ENCODE assay signal across 2 cellular contexts in the genomic region with DNA sequence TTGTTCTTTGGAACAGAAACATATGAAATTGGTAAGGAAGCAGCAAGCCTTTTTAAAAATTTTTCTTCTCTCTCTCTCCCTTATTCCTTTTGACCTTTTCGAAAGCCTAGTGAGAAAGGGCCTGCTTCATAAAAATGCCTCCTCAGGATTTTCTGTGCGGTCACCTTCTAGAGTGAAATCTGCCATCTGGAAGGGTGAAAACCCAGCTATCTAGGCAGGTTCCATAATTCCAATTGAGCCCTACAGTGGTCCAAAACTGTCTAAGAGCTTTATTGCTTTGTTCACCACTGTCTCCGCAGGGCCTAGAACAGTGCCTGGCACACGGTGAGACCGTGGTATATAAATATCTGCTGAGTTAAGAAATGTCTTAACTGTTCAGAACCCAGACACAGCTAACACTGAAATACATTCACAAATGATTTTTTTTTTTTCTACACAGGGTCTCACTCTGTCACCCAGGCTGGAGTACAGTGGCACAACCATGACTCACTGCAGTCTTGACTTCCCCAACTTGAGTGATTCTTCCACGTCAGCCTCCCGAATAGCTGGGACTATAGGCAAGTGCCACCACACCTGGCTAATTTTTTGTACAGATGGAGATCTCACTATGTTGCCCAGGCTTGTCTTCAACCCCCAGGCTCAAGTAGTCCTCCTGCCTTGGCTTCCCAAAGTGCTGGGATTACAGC.
TF ChIP-seq lines count a peak whose summit lies in the region.

No MANE protein-coding gene starts in this region.

TF ChIP-seq in IMR-90, 13 proteins besides CTCF, POLR2A, EP300 and RAD21:
- TF ChIP-seq USF2 (IDR thresholded peaks at IDR 0.05; ENCODE audit: low read depth, low read length): no peak
- no peak for TF ChIP-seq SMC3 (IDR thresholded peaks at IDR 0.05; ENCODE audit: low read depth, low read length)
- no peak for TF ChIP-seq ELK1 (IDR thresholded peaks at IDR 0.05; ENCODE audit: borderline replicate concordance, low read depth, low read length)

TF ChIP-seq in H1, 55 proteins besides CTCF, POLR2A, EP300 and RAD21:
- TF ChIP-seq KDM4A (IDR thresholded peaks at IDR 0.05; ENCODE audit: low read depth, low read length, severe bottlenecking) (no peak), EGR1 (IDR thresholded peaks at IDR 0.05; ENCODE audit: borderline replicate concordance, low read depth, low read length) (no peak), GABPA (IDR thresholded peaks at IDR 0.05; ENCODE audit: borderline replicate concordance, insufficient read depth, low read length) (no peak), CEBPB (IDR thresholded peaks at IDR 0.05; ENCODE audit: low read depth, low read length) (no peak), SAP30 (IDR thresholded peaks at IDR 0.05; ENCODE audit: insufficient read depth, insufficient replicate concordance, low read length) (no peak), TEAD4 (IDR thresholded peaks at IDR 0.05; ENCODE audit: low read depth, low read length) (no peak), TAF1 (IDR thresholded peaks at IDR 0.05; ENCODE audit: low read depth, low read length) (no peak), TBP (IDR thresholded peaks at IDR 0.05; ENCODE audit: low read depth, low read length) (no peak)
- TF ChIP-seq, protein P1, sequence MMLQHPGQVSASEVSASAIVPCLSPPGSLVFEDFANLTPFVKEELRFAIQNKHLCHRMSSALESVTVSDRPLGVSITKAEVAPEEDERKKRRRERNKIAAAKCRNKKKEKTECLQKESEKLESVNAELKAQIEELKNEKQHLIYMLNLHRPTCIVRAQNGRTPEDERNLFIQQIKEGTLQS (IDR thresholded peaks at IDR 0.05; ENCODE audit: insufficient read depth, low read depth, low read length): no peak
- TF ChIP-seq, protein P2, sequence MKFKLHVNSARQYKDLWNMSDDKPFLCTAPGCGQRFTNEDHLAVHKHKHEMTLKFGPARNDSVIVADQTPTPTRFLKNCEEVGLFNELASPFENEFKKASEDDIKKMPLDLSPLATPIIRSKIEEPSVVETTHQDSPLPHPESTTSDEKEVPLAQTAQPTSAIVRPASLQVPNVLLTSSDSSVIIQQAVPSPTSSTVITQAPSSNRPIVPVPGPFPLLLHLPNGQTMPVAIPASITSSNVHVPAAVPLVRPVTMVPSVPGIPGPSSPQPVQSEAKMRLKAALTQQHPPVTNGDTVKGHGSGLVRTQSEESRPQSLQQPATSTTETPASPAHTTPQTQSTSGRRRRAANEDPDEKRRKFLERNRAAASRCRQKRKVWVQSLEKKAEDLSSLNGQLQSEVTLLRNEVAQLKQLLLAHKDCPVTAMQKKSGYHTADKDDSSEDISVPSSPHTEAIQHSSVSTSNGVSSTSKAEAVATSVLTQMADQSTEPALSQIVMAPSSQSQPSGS (IDR thresholded peaks at IDR 0.05; ENCODE audit: low read length): no peak
